Comparison of ENCODE assay signal across 9 cellular contexts in the genomic region with DNA sequence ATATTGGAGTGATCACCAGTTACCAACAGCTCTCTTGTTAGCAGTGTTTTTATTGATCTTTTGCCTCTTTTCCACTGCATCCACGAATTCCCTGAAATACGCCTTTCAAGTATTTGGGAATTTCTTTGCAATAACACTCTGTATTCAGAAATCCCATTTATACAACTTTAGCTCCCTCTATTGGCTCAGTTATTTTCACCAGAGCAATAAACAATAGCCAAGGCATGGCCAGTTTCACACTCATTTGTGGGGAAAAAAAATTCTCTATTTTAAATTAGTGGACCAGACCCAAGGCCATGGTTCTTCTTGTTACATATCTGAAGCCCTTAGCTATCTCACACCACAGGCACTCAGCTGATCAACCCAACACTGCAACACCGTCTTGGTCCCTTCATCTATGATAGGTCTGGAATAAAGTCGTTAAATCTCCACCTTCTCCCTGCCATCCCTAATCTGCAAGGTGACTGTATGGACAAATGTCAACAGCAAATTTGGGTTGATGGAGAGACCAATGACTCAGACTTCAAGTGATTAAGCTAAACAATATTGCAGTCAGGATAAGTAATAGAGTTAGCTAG.
A peak's percentile ranks its signal among the peaks of the same experiment; 100 is the strongest.
DNase-seq lines count a peak whose midpoint lies in the region; ATAC-seq and TF ChIP-seq lines count a peak whose summit lies in the region.
"Had no signal": no experiment of that assay in that cellular context is flagged by ENCODE, and none has a peak within 500 bp of the region (broad histone marks: within the 10 kb centered on the region; RNA-seq: fewer than 3 reads in every experiment).

No MANE protein-coding gene starts in this region.

- no peak for DNase-seq in Calu3
- DNase-seq in NCI-H1048 (lab: John Stamatoyannopoulos, UW): peak; percentile 1
- DNase-seq in mammary epithelial cell: peak; percentile 1
- peak; percentile 67 for DNase-seq in midbrain (lab: John Stamatoyannopoulos, UW)
- no peak for DNase-seq in activated T-helper 2 cell treated with anti-CD3 and anti-CD28 coated beads, Interferon-gamma antibody, Interleukin-2, Interleukin-4, amounts not matched to agents 10 μg/mL and 5 μg/mL and 100 μg/mL, durations not matched to agents 14 hours and 24 hours and 36 hours (ENCODE audit: low spot score)
- no peak for DNase-seq in coronary artery (ENCODE audit: low spot score)
- DNase-seq in vagina (ENCODE audit: extremely low spot score in 2 of 2): no peak
- DNase-seq: NCI-H774 had no signal

- no peak overlapping the region for H2AFZ ChIP-seq in mammary epithelial cell (ENCODE audit: low read depth, low read length)

- BruUV-seq in Calu3 (replicated peaks; lab: Mats Ljungman, UMichigan): no TSS peak
- no TSS peak for BruUV-seq in mammary epithelial cell (replicated peaks; lab: Mats Ljungman, UMichigan)

- H3K27me3 ChIP-seq in mammary epithelial cell (ENCODE audit: insufficient read depth, low read length) (no peaks in the 10 kb centered on the region), vagina (no peaks in the 10 kb centered on the region)

- peak overlapping the region; percentile 7 for H3K27ac Mint-ChIP-seq in Calu3 (ENCODE audit: unreplicated experiment)
- no peak overlapping the region for H3K27ac Mint-ChIP-seq in activated T-helper 2 cell treated with anti-CD3 and anti-CD28 coated beads, Interferon-gamma antibody, Interleukin-2, Interleukin-4, amounts not matched to agents 10 μg/mL and 5 μg/mL and 100 μg/mL, durations not matched to agents 14 hours and 24 hours and 36 hours

- TF ChIP-seq POLR2A in vagina (IDR thresholded peaks at IDR 0.05): no peak

- no peak overlapping the region for H3K9ac ChIP-seq in mammary epithelial cell (ENCODE audit: insufficient read depth, low read length)

- TF ChIP-seq CTCF in Calu3 (IDR thresholded peaks at IDR 0.05; ENCODE audit: unreplicated experiment): peak; percentile 24
- TF ChIP-seq CTCF in mammary epithelial cell (conservative IDR thresholded peaks at IDR 0.05 in 1 of 2, IDR thresholded peaks at IDR 0.05 in 1 of 2; ENCODE audit: extremely low read depth in 1 of 2, insufficient read depth in 1 of 2, low read depth in 1 of 2, low read length in 2 of 2): peak; percentile 27 to 44
- TF ChIP-seq CTCF in coronary artery (IDR thresholded peaks at IDR 0.05): no peak
- TF ChIP-seq CTCF in vagina (IDR thresholded peaks at IDR 0.05): no peak

- no peaks in the 10 kb centered on the region for H3K36me3 ChIP-seq in mammary epithelial cell (ENCODE audit: insufficient read depth, low read length)
- H3K36me3 ChIP-seq in vagina: no peaks in the 10 kb centered on the region

- H3K79me2 ChIP-seq in mammary epithelial cell (ENCODE audit: insufficient read depth, low read length): no peaks in the 10 kb centered on the region

- H3K4me1 Mint-ChIP-seq in Calu3 (ENCODE audit: low read depth, unreplicated experiment): no peaks in the 10 kb centered on the region
- H3K4me1 Mint-ChIP-seq in activated T-helper 2 cell treated with anti-CD3 and anti-CD28 coated beads, Interferon-gamma antibody, Interleukin-2, Interleukin-4, amounts not matched to agents 10 μg/mL and 5 μg/mL and 100 μg/mL, durations not matched to agents 14 hours and 24 hours and 36 hours (ENCODE audit: low read depth): peaks cover 4% of the 10 kb centered on the region

- dilution Hi-C loops in mammary epithelial cell (cut with HindIII; ENCODE audit: low sequenced_read_pairs): no loop called here

- intact Hi-C loops in Calu3 (cut with micrococcal nuclease; ENCODE audit: unreplicated experiment) (loop anchor here (1.0 kb wide), 1 partner anchor 1049 kb away; no protein-coding TSS in a partner anchor), mammary epithelial cell (cut with micrococcal nuclease) (loop anchor here (2.0 kb wide), 1 partner anchor 1048 kb away; no protein-coding TSS in a partner anchor), vagina (cut with DNase I) (no loop called here)
- intact Hi-C loops in activated T-helper 2 cell treated with anti-CD3 and anti-CD28 coated beads, Interferon-gamma antibody, Interleukin-2, Interleukin-4, amounts not matched to agents 10 μg/mL and 5 μg/mL and 100 μg/mL, durations not matched to agents 14 hours and 24 hours and 36 hours (cut with micrococcal nuclease): no loop called here

- no peaks in the 10 kb centered on the region for H3K36me3 Mint-ChIP-seq in Calu3 (ENCODE audit: insufficient read depth, unreplicated experiment)
- no peaks in the 10 kb centered on the region for H3K36me3 Mint-ChIP-seq in activated T-helper 2 cell treated with anti-CD3 and anti-CD28 coated beads, Interferon-gamma antibody, Interleukin-2, Interleukin-4, amounts not matched to agents 10 μg/mL and 5 μg/mL and 100 μg/mL, durations not matched to agents 14 hours and 24 hours and 36 hours (ENCODE audit: low read depth)

- H3K4me3 ChIP-seq in mammary epithelial cell (replicated peaks in 1 of 3; ENCODE audit: insufficient read depth in 1 of 3, low read depth in 2 of 3, low read length in 3 of 3) (no peak overlapping the region), coronary artery (no peak overlapping the region), vagina (no peak overlapping the region)

- no peaks in the 10 kb centered on the region for H4K20me1 ChIP-seq in mammary epithelial cell (ENCODE audit: insufficient read depth, low read length)

- H3K4me3 Mint-ChIP-seq in Calu3 (ENCODE audit: low read depth, unreplicated experiment): no peak overlapping the region
- H3K4me3 Mint-ChIP-seq in activated T-helper 2 cell treated with anti-CD3 and anti-CD28 coated beads, Interferon-gamma antibody, Interleukin-2, Interleukin-4, amounts not matched to agents 10 μg/mL and 5 μg/mL and 100 μg/mL, durations not matched to agents 14 hours and 24 hours and 36 hours (ENCODE audit: low read depth): no peak overlapping the region

- WGBS in mammary epithelial cell (ENCODE audit: low coverage, missing lambda C conversion rate): 79% methylated on average over 4 of the region's 4 CpGs

- no peaks in the 10 kb centered on the region for H3K9me3 ChIP-seq in mammary epithelial cell (replicated peaks; ENCODE audit: insufficient read depth, low read length)
- no peaks in the 10 kb centered on the region for H3K9me3 ChIP-seq in vagina

- no peak overlapping the region for H3K4me2 ChIP-seq in mammary epithelial cell (ENCODE audit: insufficient read depth, low read depth, low read length)

- H3K4me1 ChIP-seq in mammary epithelial cell (ENCODE audit: insufficient read depth, low read length) (peaks cover 16% of the 10 kb centered on the region), vagina (peaks cover 6% of the 10 kb centered on the region)

- H3K27ac ChIP-seq in mammary epithelial cell (ENCODE audit: insufficient read depth, low read depth, low read length): no peak overlapping the region
- no peak overlapping the region for H3K27ac ChIP-seq in coronary artery
- H3K27ac ChIP-seq in vagina: no peak overlapping the region

- no peak for ATAC-seq in HG03196 (IDR thresholded peaks at IDR 0.05; ENCODE audit: unreplicated experiment)

- CTCF ChIA-PET in Calu3 (lab: Charles Lee): interaction anchor here (0.8 to 0.9 kb wide), 2 partner anchors 10 to 1049 kb away, joined by 3 read pairs; no protein-coding TSS in a partner anchor
- CTCF ChIA-PET in mammary epithelial cell (lab: Charles Lee; ENCODE audit: low non-redundant PET): no interaction called here

- H3K9me3 Mint-ChIP-seq in Calu3 (ENCODE audit: low read depth, unreplicated experiment): no peaks in the 10 kb centered on the region
- H3K9me3 Mint-ChIP-seq in activated T-helper 2 cell treated with anti-CD3 and anti-CD28 coated beads, Interferon-gamma antibody, Interleukin-2, Interleukin-4, amounts not matched to agents 10 μg/mL and 5 μg/mL and 100 μg/mL, durations not matched to agents 14 hours and 24 hours and 36 hours: no peaks in the 10 kb centered on the region

- in situ Hi-C loops in mammary epithelial cell (cut with MboI; ENCODE audit: low sequenced_read_pairs in 2 of 2): loop anchor here in 1 of 2 donors (25.0 kb wide), 2 partner anchors 775 to 1050 kb away; partner anchors contain the start of gene TBPL2

- peaks cover 22% of the 10 kb centered on the region for H3K27me3 Mint-ChIP-seq in Calu3 (ENCODE audit: unreplicated experiment)
- H3K27me3 Mint-ChIP-seq in activated T-helper 2 cell treated with anti-CD3 and anti-CD28 coated beads, Interferon-gamma antibody, Interleukin-2, Interleukin-4, amounts not matched to agents 10 μg/mL and 5 μg/mL and 100 μg/mL, durations not matched to agents 14 hours and 24 hours and 36 hours (ENCODE audit: low read depth): peaks cover 3% of the 10 kb centered on the region

Comparison
In these comparisons a context has a peak if more than half of its experiments do, and no peak if none do; other contexts are left out.
1. DNase-seq: peak in NCI-H1048 (single experiment), mammary epithelial cell (single experiment) and midbrain (single experiment); none in Calu3 (single experiment), activated T-helper 2 cell treated with anti-CD3 and anti-CD28 coated beads, Interferon-gamma antibody, Interleukin-2, Interleukin-4, amounts not matched to agents 10 μg/mL and 5 μg/mL and 100 μg/mL, durations not matched to agents 14 hours and 24 hours and 36 hours (single experiment), coronary artery (single experiment) and vagina (0 of 2).
2. CTCF ChIP-seq: peak in Calu3 (single experiment) and mammary epithelial cell (2 of 2); none in coronary artery (single experiment) and vagina (0 of 3).
3. intact Hi-C loops: an anchor here in Calu3 (1.0 kb wide) and mammary epithelial cell (2.0 kb wide); none called in activated T-helper 2 cell treated with anti-CD3 and anti-CD28 coated beads, Interferon-gamma antibody, Interleukin-2, Interleukin-4, amounts not matched to agents 10 μg/mL and 5 μg/mL and 100 μg/mL, durations not matched to agents 14 hours and 24 hours and 36 hours and vagina.